In the genomic region with DNA sequence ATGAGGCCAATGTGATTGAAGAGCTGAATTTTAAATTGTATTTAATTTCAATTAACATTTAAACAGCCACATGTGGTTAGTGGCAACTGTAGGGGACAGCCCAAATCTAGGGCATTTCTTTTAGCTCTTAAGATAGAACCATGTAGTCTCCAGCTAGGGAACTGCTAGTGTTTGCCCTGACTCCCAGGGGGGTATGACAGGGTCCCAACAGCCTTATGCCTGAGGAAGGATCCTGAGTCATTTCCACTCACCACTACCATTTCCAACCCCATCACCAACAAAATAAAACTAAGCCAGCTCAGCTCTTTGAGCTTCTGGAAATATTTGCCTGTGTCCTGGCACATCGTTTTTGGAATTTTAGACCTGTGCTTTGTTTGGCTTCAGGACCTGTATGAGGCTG, we compare ENCODE assay signal across 34 cellular contexts. TPM values are rescaled to one million over a fixed set of nuclear protein-coding genes. Genes with fewer than 3 reads are reported as not detected.
DNase-seq lines count a peak whose midpoint lies in the region; ATAC-seq, FAIRE-seq and TF ChIP-seq lines count a peak whose summit lies in the region.
"Had no signal": no experiment of that assay in that cellular context is flagged by ENCODE, and none has a peak within 500 bp of the region (broad histone marks: within the 10 kb centered on the region; RNA-seq: fewer than 3 reads in every experiment).

No MANE protein-coding gene starts in this region.

- WGBS in mammary epithelial cell (ENCODE audit: low coverage, missing lambda C conversion rate), result 45% methylated on average over 1 of the region's 1 CpG
- 63% methylated on average over 1 of the region's 1 CpG for WGBS in HepG2 (ENCODE audit: low lambda C conversion rate)

- H3K9me3 ChIP-seq in mammary epithelial cell (replicated peaks; ENCODE audit: insufficient read depth, low read length), result no peaks in the 10 kb centered on the region
- H3K9me3 ChIP-seq in ascending aorta, result no peaks in the 10 kb centered on the region
- H3K9me3 ChIP-seq in HepG2 (ENCODE audit: low read length), result no peaks in the 10 kb centered on the region
- no peaks in the 10 kb centered on the region for H3K9me3 ChIP-seq in CD8-positive, alpha-beta memory T cell (ENCODE audit: low read length)
- H3K9me3 ChIP-seq: colonic mucosa, vagina had no signal

- TF ChIP-seq CTCF in MCF 10A (IDR thresholded peaks at IDR 0.05; ENCODE audit: unreplicated experiment), result no peak
- no peak for TF ChIP-seq CTCF in mammary epithelial cell (conservative IDR thresholded peaks at IDR 0.05 in 1 of 2, IDR thresholded peaks at IDR 0.05 in 1 of 2; ENCODE audit: extremely low read depth in 1 of 2, insufficient read depth in 1 of 2, low read depth in 1 of 2, low read length in 2 of 2)
- no peak for TF ChIP-seq CTCF in ascending aorta (IDR thresholded peaks at IDR 0.05)
- TF ChIP-seq CTCF in HepG2 (CRISPR knock-in tag; IDR thresholded peaks at IDR 0.05), result no peak

- POLR2A ChIA-PET in MCF 10A (lab: Yijun Ruan, JAX), result interaction anchor here (0.6 to 5.4 kb wide), 12 partner anchors 9 to 234 kb away, joined by 3 to 53 read pairs (median 4); a partner anchor contains a TSS
- POLR2A ChIA-PET in HepG2 (lab: Yijun Ruan, JAX), result interaction anchor here (0.7 to 3.2 kb wide), 2 partner anchors 74 to 91 kb away, joined by 3 to 31 read pairs; a partner anchor contains a TSS
- POLR2A ChIA-PET in CD8-positive, alpha-beta memory T cell (lab: Charles Lee), result no interaction called here

- no peak for TF ChIP-seq EP300 in HepG2 (IDR thresholded peaks at IDR 0.05; ENCODE audit: low read depth in 2 of 2, low read length in 2 of 2)
- no peak for TF ChIP-seq EP300 in HepG2 (CRISPR knock-in tag; IDR thresholded peaks at IDR 0.05; ENCODE audit: borderline replicate concordance)

- no peaks in the 10 kb centered on the region for H3K27me3 Mint-ChIP-seq in MCF 10A (ENCODE audit: insufficient read depth, unreplicated experiment)
- H3K27me3 Mint-ChIP-seq in CD8-positive, alpha-beta memory T cell, result no peaks in the 10 kb centered on the region
- H3K27me3 Mint-ChIP-seq: activated CD4-positive, alpha-beta memory T cell treated with anti-CD3 and anti-CD28 coated beads for 36 hours; activated T-helper 17 cell treated with anti-CD3 and anti-CD28 coated beads, Interleukin-2, amount 50 U/mL, for 72 hours; B cell; effector memory CD8-positive, alpha-beta T cell; naive B cell had no signal

- H3K9me3 Mint-ChIP-seq in MCF 10A (ENCODE audit: unreplicated experiment), result no peaks in the 10 kb centered on the region
- no peaks in the 10 kb centered on the region for H3K9me3 Mint-ChIP-seq in CD8-positive, alpha-beta memory T cell
- H3K9me3 Mint-ChIP-seq: activated CD4-positive, alpha-beta memory T cell treated with anti-CD3 and anti-CD28 coated beads for 36 hours; activated T-helper 17 cell treated with anti-CD3 and anti-CD28 coated beads, Interleukin-2, amount 50 U/mL, for 72 hours; effector memory CD8-positive, alpha-beta T cell; naive B cell had no signal

- H3K4me1 Mint-ChIP-seq in MCF 10A (ENCODE audit: insufficient read depth, unreplicated experiment), result no peaks in the 10 kb centered on the region
- H3K4me1 Mint-ChIP-seq in CD8-positive, alpha-beta memory T cell, result peaks cover 2 to 9% (median 5%) of the 10 kb centered on the region in 3 donors
- H3K4me1 Mint-ChIP-seq: activated T-helper 17 cell treated with anti-CD3 and anti-CD28 coated beads, Interleukin-2, amount 50 U/mL, for 72 hours had no signal

- H3K4me2 ChIP-seq in mammary epithelial cell (ENCODE audit: insufficient read depth, low read depth, low read length) (no peak overlapping the region), HepG2 (ENCODE audit: low read depth, low read length) (no peak overlapping the region)

- H2AFZ ChIP-seq in mammary epithelial cell (ENCODE audit: low read depth, low read length) (no peak overlapping the region), HepG2 (ENCODE audit: low read length) (no peak overlapping the region)

- no peak for TF ChIP-seq RAD21 in HepG2 (CRISPR knock-in tag; IDR thresholded peaks at IDR 0.05)

- no peaks in the 10 kb centered on the region for H4K20me1 ChIP-seq in mammary epithelial cell (ENCODE audit: insufficient read depth, low read length)
- no peaks in the 10 kb centered on the region for H4K20me1 ChIP-seq in HepG2 (ENCODE audit: insufficient read depth, low read length)

- dilution Hi-C loops in mammary epithelial cell (cut with HindIII; ENCODE audit: low sequenced_read_pairs), result no loop called here

- H3K27ac ChIP-seq in mammary epithelial cell (ENCODE audit: insufficient read depth, low read depth, low read length) (no peak overlapping the region), ascending aorta (peak overlapping the region; percentile 20 to 42), HepG2 (ENCODE audit: extremely low read length, insufficient read depth, low read length) (peak overlapping the region; percentile 0)
- no peak overlapping the region for H3K27ac ChIP-seq in CD8-positive, alpha-beta memory T cell (ENCODE audit: low read depth, low read length)
- H3K27ac ChIP-seq: colonic mucosa, vagina had no signal

- FAIRE-seq in HepG2 (lab: Jason Lieb, UNC), result no peak
- FAIRE-seq: bronchial epithelial cell, GM18507 had no signal

- CTCF ChIA-PET in MCF 10A (lab: Yijun Ruan, JAX) (interaction anchor here (0.8 to 14.2 kb wide), 10 partner anchors 15 to 265 kb away, joined by 3 to 277 read pairs (median 6); no protein-coding TSS in a partner anchor), mammary epithelial cell (lab: Charles Lee; ENCODE audit: low non-redundant PET) (interaction anchor here (1.8 kb wide), 1 partner anchor 91 kb away, joined by 45 read pairs; no protein-coding TSS in a partner anchor), HepG2 (lab: Yijun Ruan, JAX; ENCODE audit: low intra/inter-chr PET ratio, low total read pairs) (interaction anchor here (5.2 kb wide), 1 partner anchor 91 kb away, joined by 105 read pairs; no protein-coding TSS in a partner anchor)
- CTCF ChIA-PET in CD8-positive, alpha-beta memory T cell (lab: Charles Lee), result interaction anchor here (0.6 to 11.8 kb wide), 11 partner anchors 9 to 379 kb away, joined by 3 to 194 read pairs (median 4); a partner anchor contains a TSS

- peak overlapping the region; percentile 63 for H3K27ac Mint-ChIP-seq in MCF 10A (ENCODE audit: low read depth, unreplicated experiment)
- no peak overlapping the region for H3K27ac Mint-ChIP-seq in CD8-positive, alpha-beta memory T cell
- H3K27ac Mint-ChIP-seq: activated CD4-positive, alpha-beta memory T cell treated with anti-CD3 and anti-CD28 coated beads for 36 hours; activated T-helper 17 cell treated with anti-CD3 and anti-CD28 coated beads, Interleukin-2, amount 50 U/mL, for 72 hours; B cell; effector memory CD8-positive, alpha-beta T cell had no signal

- BruUV-seq in MCF 10A (replicated peaks; lab: Mats Ljungman, UMichigan) (no TSS peak), mammary epithelial cell (replicated peaks; lab: Mats Ljungman, UMichigan) (no TSS peak), HepG2 (replicated peaks; lab: Mats Ljungman, UMichigan) (no TSS peak)

- DNase-seq in MCF 10A (ENCODE audit: unreplicated experiment), result no peak
- no peak for DNase-seq in mammary epithelial cell
- DNase-seq in ascending aorta (ENCODE audit: low spot score in 2 of 2), result no peak
- DNase-seq in HepG2 (ENCODE audit: low spot score), result no peak
- no peak for DNase-seq in CD8-positive, alpha-beta memory T cell
- no peak for DNase-seq in activated CD4-positive, CD25-positive, alpha-beta regulatory T cell treated with anti-CD3 and anti-CD28 coated beads, Interleukin-2, amount 50 U/mL, for 72 hours
- DNase-seq: activated CD4-positive, alpha-beta memory T cell treated with anti-CD3 and anti-CD28 coated beads for 36 hours; activated CD8-positive, alpha-beta memory T cell treated with anti-CD3 and anti-CD28 coated beads, Interleukin-2, amount 50 U/mL, for 4 hours; activated naive CD4-positive, alpha-beta T cell treated with anti-CD3 and anti-CD28 coated beads, Interleukin-2, amount 50 U/mL, for 16 hours; amniotic stem cell; colonic mucosa; DMS53; effector memory CD8-positive, alpha-beta T cell; foreskin fibroblast; head of caudate nucleus; kidney glomerular epithelial cell; naive B cell; NCI-H1092; NCI-H187; NCI-H2171 treated with DMSO at 0.1 percent for 48 hours; NCI-H524 treated with DMSO at 0.1 percent for 48 hours; NK-92 treated with Interleukin-12 subunit alpha and Interleukin-12 subunit beta, amount 100 ng/mL, for 24 hours; nucleus accumbens; stimulated activated naive CD8-positive, alpha-beta T cell treated with anti-CD3 and anti-CD28 coated beads, Interleukin-15, Interleukin-2, amounts not matched to agents 100 U/mL and 50 U/mL, for 24 hours; SW 1271 had no signal

- no peak overlapping the region for H3K4me3 ChIP-seq in mammary epithelial cell (replicated peaks in 1 of 3; ENCODE audit: insufficient read depth in 1 of 3, low read depth in 2 of 3, low read length in 3 of 3)
- H3K4me3 ChIP-seq in ascending aorta, result no peak overlapping the region
- H3K4me3 ChIP-seq in HepG2 (replicated peaks in 1 of 3; ENCODE audit: insufficient read depth in 1 of 3, low read depth in 2 of 3, low read length in 3 of 3), result no peak overlapping the region
- H3K4me3 ChIP-seq in CD8-positive, alpha-beta memory T cell (ENCODE audit: low read length), result no peak overlapping the region
- H3K4me3 ChIP-seq: colonic mucosa, vagina had no signal

- no peaks in the 10 kb centered on the region for H3K79me2 ChIP-seq in mammary epithelial cell (ENCODE audit: insufficient read depth, low read length)
- H3K79me2 ChIP-seq in HepG2 (ENCODE audit: insufficient read depth, low read length), result no peaks in the 10 kb centered on the region

- H3K9ac ChIP-seq in mammary epithelial cell (ENCODE audit: insufficient read depth, low read length), result no peak overlapping the region
- no peak overlapping the region for H3K9ac ChIP-seq in HepG2 (ENCODE audit: insufficient read depth, low read depth, low read length)

- in situ Hi-C loops in mammary epithelial cell (cut with MboI; ENCODE audit: low sequenced_read_pairs in 2 of 2), result loop anchor here in 1 of 2 donors (5.0 kb wide), 1 partner anchor 93 kb away; no protein-coding TSS in a partner anchor
- in situ Hi-C loops in HepG2 (cut with HindIII; ENCODE audit: extremely low pct_ligation_motif_present, low pct_unique_long_range_greater_than_20kb), result loop anchor here (5.0 to 10.0 kb wide), 2 partner anchors 93 to 251 kb away; no protein-coding TSS in a partner anchor

- H3K27me3 ChIP-seq in mammary epithelial cell (ENCODE audit: insufficient read depth, low read length) (no peaks in the 10 kb centered on the region), ascending aorta (no peaks in the 10 kb centered on the region), HepG2 (ENCODE audit: control insufficient read depth in 1 of 2, insufficient read depth in 2 of 2, low read length in 2 of 2) (no peaks in the 10 kb centered on the region)
- no peaks in the 10 kb centered on the region for H3K27me3 ChIP-seq in CD8-positive, alpha-beta memory T cell (ENCODE audit: insufficient read depth, low read length, poor library complexity, severe bottlenecking)
- H3K27me3 ChIP-seq: colonic mucosa, vagina had no signal

- H3K36me3 ChIP-seq in mammary epithelial cell (ENCODE audit: insufficient read depth, low read length) (peaks cover 23% of the 10 kb centered on the region), ascending aorta (peaks cover 31 to 57% of the 10 kb centered on the region in 2 donors), HepG2 (replicated peaks in 1 of 2; ENCODE audit: control insufficient read depth in 1 of 2, insufficient read depth in 2 of 2, low read length in 2 of 2) (peaks cover 26 to 78% of the 10 kb centered on the region in 2 experiments)
- no peaks in the 10 kb centered on the region for H3K36me3 ChIP-seq in CD8-positive, alpha-beta memory T cell (ENCODE audit: insufficient read depth, low read length)

- no peaks in the 10 kb centered on the region for H3K4me1 ChIP-seq in mammary epithelial cell (ENCODE audit: insufficient read depth, low read length)
- peaks cover 0 to 3% of the 10 kb centered on the region in 2 donors for H3K4me1 ChIP-seq in ascending aorta
- peaks cover 14% of the 10 kb centered on the region for H3K4me1 ChIP-seq in HepG2 (ENCODE audit: insufficient read depth, low read length)
- H3K4me1 ChIP-seq in CD8-positive, alpha-beta memory T cell (ENCODE audit: insufficient read depth, low read length), result no peaks in the 10 kb centered on the region
- H3K4me1 ChIP-seq: colonic mucosa, vagina had no signal

- H3K36me3 Mint-ChIP-seq in MCF 10A (ENCODE audit: insufficient read depth, unreplicated experiment), result peaks cover 60% of the 10 kb centered on the region
- peaks cover 4 to 25% (median 22%) of the 10 kb centered on the region in 3 donors for H3K36me3 Mint-ChIP-seq in CD8-positive, alpha-beta memory T cell

- no peak overlapping the region for H3K4me3 Mint-ChIP-seq in MCF 10A (ENCODE audit: unreplicated experiment)
- no peak overlapping the region for H3K4me3 Mint-ChIP-seq in CD8-positive, alpha-beta memory T cell
- H3K4me3 Mint-ChIP-seq: activated CD4-positive, alpha-beta memory T cell treated with anti-CD3 and anti-CD28 coated beads for 36 hours; activated T-helper 17 cell treated with anti-CD3 and anti-CD28 coated beads, Interleukin-2, amount 50 U/mL, for 72 hours; B cell; effector memory CD8-positive, alpha-beta T cell; naive B cell had no signal

- ATAC-seq in HepG2 (no peak), HG03571 (IDR thresholded peaks at IDR 0.05; ENCODE audit: unreplicated experiment) (no peak), GM19035 (IDR thresholded peaks at IDR 0.05; ENCODE audit: unreplicated experiment) (no peak)
- ATAC-seq: activated T-helper 17 cell treated with anti-CD3 and anti-CD28 coated beads, Interleukin-2, amount 50 U/mL, for 72 hours; effector memory CD8-positive, alpha-beta T cell; esophagus mucosa; Panc1; stimulated activated naive CD8-positive, alpha-beta T cell treated with anti-CD3 and anti-CD28 coated beads, Interleukin-15, Interleukin-2, amounts not matched to agents 100 U/mL and 50 U/mL, for 24 hours had no signal

- intact Hi-C loops in MCF 10A (cut with micrococcal nuclease), result loop anchor here (2.0 to 5.0 kb wide), 2 partner anchors 43 to 257 kb away; no protein-coding TSS in a partner anchor
- intact Hi-C loops in mammary epithelial cell (cut with micrococcal nuclease), result no loop called here
- intact Hi-C loops in ascending aorta (cut with DNase I), result loop anchor here (5.0 kb wide), 1 partner anchor 73 kb away; a partner anchor contains a TSS
- intact Hi-C loops in HepG2 (cut with micrococcal nuclease; ENCODE audit: unreplicated experiment), result loop anchor here (5.0 kb wide), 1 partner anchor 33 kb away; no protein-coding TSS in a partner anchor

- no peak for TF ChIP-seq POLR2A in HepG2 (IDR thresholded peaks at IDR 0.05; ENCODE audit: insufficient read depth in 1 of 2, low read depth in 2 of 2, low read length in 2 of 2)

RNA-seq across cellular contexts. Expression of a gene that starts 13.7 kb away (rescaled TPM):
- 13.2 and 13.6 TPM in 2 replicates for total RNA-seq in MCF 10A (2022)
- 10 to 100 TPM; 10.7 to 11.5 TPM for total RNA-seq in mammary epithelial cell
- polyA plus RNA-seq in mammary epithelial cell, result 5.5 TPM
- polyA minus RNA-seq in mammary epithelial cell, result 12.0 TPM
- total RNA-seq in ascending aorta, result 10.4 TPM
- 18.7 and 24.0 TPM in 2 replicates for total RNA-seq in HepG2 (2016; rRNA removed; fragmentation: Illumina TruSeq; extraction: Trizol)
- total RNA-seq in HepG2 (2016; cell fraction: cytosol; rRNA removed; fragmentation: Illumina TruSeq; extraction: Trizol; ENCODE audit: low read depth), result 4.9 and 5.0 TPM in 2 replicates
- total RNA-seq in HepG2 (2016; cell fraction: insoluble cytoplasmic fraction; rRNA removed; fragmentation: Illumina TruSeq; extraction: Trizol), result 19.7 and 21.7 TPM in 2 replicates
- 16.6 and 19.2 TPM in 2 replicates for total RNA-seq in HepG2 (2016; cell fraction: membrane; rRNA removed; fragmentation: Illumina TruSeq; extraction: Trizol)
- 19.6 and 26.0 TPM in 2 replicates for total RNA-seq in HepG2 (2016; cell fraction: nucleus; rRNA removed; fragmentation: Illumina TruSeq; extraction: Trizol)
- 13.3 and 24.0 TPM in 2 replicates for polyA plus RNA-seq in HepG2 (2011; rRNA removed)
- 6.6 and 11.0 TPM in 2 replicates for polyA plus RNA-seq in HepG2 (2011; cell fraction: cytosol; rRNA removed)
- polyA plus RNA-seq in HepG2 (2011; cell fraction: nucleus; rRNA removed), result 6.5 and 10.4 TPM in 2 replicates
- polyA plus RNA-seq in HepG2 (2012), result 13.2 and 20.8 TPM in 2 replicates
- 3.7 and 4.0 TPM in 2 replicates for polyA plus RNA-seq in HepG2 (2016; cell fraction: cytosol; fragmentation: Illumina TruSeq; extraction: Trizol; ENCODE audit: low read depth)
- polyA plus RNA-seq in HepG2 (2016; cell fraction: insoluble cytoplasmic fraction; fragmentation: Illumina TruSeq; extraction: Trizol; ENCODE audit: low read depth), result 28.8 and 30.2 TPM in 2 replicates
- 15.5 and 15.6 TPM in 2 replicates for polyA plus RNA-seq in HepG2 (2016; cell fraction: membrane; fragmentation: Illumina TruSeq; extraction: Trizol; ENCODE audit: low read depth)
- 30.9 and 40.5 TPM in 2 replicates for polyA plus RNA-seq in HepG2 (2016; cell fraction: nucleus; fragmentation: Illumina TruSeq; extraction: Trizol; ENCODE audit: insufficient read depth, low read depth)
- polyA minus RNA-seq in HepG2 (2011; rRNA and poly(A)+ RNA removed; ENCODE audit: low replicate concordance), result 3.9 and 9.7 TPM in 2 replicates
- polyA minus RNA-seq in HepG2 (2011; cell fraction: cytosol; rRNA and poly(A)+ RNA removed), result 10.1 and 12.1 TPM in 2 replicates
- 15.8 and 18.9 TPM in 2 replicates for polyA minus RNA-seq in HepG2 (2011; cell fraction: nucleus; rRNA and poly(A)+ RNA removed)
- 10 to 100 TPM; 15.5 to 17.6 TPM for total RNA-seq in CD8-positive, alpha-beta memory T cell
- 38.4 TPM for polyA plus RNA-seq in CD8-positive, alpha-beta memory T cell

Comparison
In these comparisons a context has a peak if more than half of its experiments do, and no peak if none do; other contexts are left out.
1. H3K27ac ChIP-seq: peak in ascending aorta (2 of 2) and HepG2 (single experiment); none in mammary epithelial cell (single experiment) and CD8-positive, alpha-beta memory T cell (single experiment).